Comparison of ENCODE assay signal across 23 cellular contexts in the genomic region with DNA sequence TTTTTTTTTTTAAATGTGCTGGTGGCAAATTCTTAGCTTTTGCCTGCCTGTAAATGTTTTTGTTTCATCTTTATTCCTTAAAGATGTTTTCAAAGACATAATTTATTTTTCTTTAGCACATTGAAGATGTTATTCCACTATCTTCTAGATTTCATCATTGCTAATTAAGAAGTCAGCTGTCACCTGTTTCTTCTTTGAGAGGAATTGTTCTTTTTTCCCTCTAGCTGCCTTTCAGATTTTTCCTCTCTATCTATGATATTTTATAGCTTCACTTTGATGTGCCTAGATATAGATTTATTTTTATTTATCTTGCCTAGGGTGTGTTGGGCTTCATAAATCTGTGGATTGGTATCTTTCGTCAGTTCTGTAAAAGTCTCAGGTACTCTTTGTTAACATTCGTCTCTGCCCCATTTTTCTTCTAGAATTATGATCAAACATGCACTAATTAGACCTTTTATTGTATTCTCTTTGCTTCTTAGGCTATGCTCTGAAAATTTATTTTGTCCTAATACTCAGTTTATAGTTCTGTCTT. TPM values are rescaled to one million over a fixed set of nuclear protein-coding genes. Genes with fewer than 3 reads are reported as not detected.
DNase-seq lines count a peak whose midpoint lies in the region; ATAC-seq, FAIRE-seq and TF ChIP-seq lines count a peak whose summit lies in the region.
"Had no signal": no experiment of that assay in that cellular context is flagged by ENCODE, and none has a peak within 500 bp of the region (broad histone marks: within the 10 kb centered on the region; RNA-seq: fewer than 3 reads in every experiment).

No MANE protein-coding gene starts in this region.

- BruUV-seq in HepG2 (replicated peaks; lab: Mats Ljungman, UMichigan) = no TSS peak
- BruUV-seq in K562 (replicated peaks; lab: Mats Ljungman, UMichigan) = no TSS peak

- H3K79me2 ChIP-seq in HepG2 (ENCODE audit: insufficient read depth, low read length) (no peaks in the 10 kb centered on the region), K562 (ENCODE audit: control insufficient read depth, insufficient read depth, low read length) (no peaks in the 10 kb centered on the region)

- no peaks in the 10 kb centered on the region for H3K9me1 ChIP-seq in K562 (ENCODE audit: control insufficient read depth, insufficient read depth, low read length)

- H3K4me2 ChIP-seq in HepG2 (ENCODE audit: low read depth, low read length) (no peak overlapping the region), K562 (ENCODE audit: insufficient read depth, low read length) (no peak overlapping the region)
- H3K4me2 ChIP-seq: BLaER1 had no signal

- no peak overlapping the region for H3K4me3 Mint-ChIP-seq in WTC11
- H3K4me3 Mint-ChIP-seq: CD14-positive monocyte; CD4-positive, alpha-beta T cell; CD8-positive, alpha-beta T cell had no signal

- POLR2A ChIA-PET in HepG2 (lab: Yijun Ruan, JAX) = no interaction called here
- POLR2A ChIA-PET in WTC11 (lab: Charles Lee) = no interaction called here
- POLR2A ChIA-PET in K562 (lab: Yijun Ruan, JAX) = interaction anchor here (1.2 kb wide), 1 partner anchor 8 kb away, joined by 3 read pairs; no protein-coding TSS in a partner anchor

- H3K4me3 ChIP-seq in HepG2 (replicated peaks in 1 of 3; ENCODE audit: insufficient read depth in 1 of 3, low read depth in 2 of 3, low read length in 3 of 3) (no peak overlapping the region), right lobe of liver (no peak overlapping the region), K562 (no peak overlapping the region)
- H3K4me3 ChIP-seq: BLaER1 had no signal

- no peak for TF ChIP-seq RAD21 in HepG2 (CRISPR knock-in tag; IDR thresholded peaks at IDR 0.05)
- TF ChIP-seq RAD21 in K562 (CRISPR knock-in tag; conservative IDR thresholded peaks at IDR 0.05 in 1 of 2, IDR thresholded peaks at IDR 0.05 in 1 of 2) = no peak

- 49% methylated on average over 2 of the region's 2 CpGs for WGBS in HepG2 (ENCODE audit: low lambda C conversion rate)
- WGBS in right lobe of liver (ENCODE audit: insufficient coverage, low coverage, low lambda C conversion rate, missing lambda C conversion rate) = 61% methylated on average over 2 of the region's 2 CpGs
- 70% methylated on average over 2 of the region's 2 CpGs for WGBS in K562 (ENCODE audit: insufficient coverage, low coverage, missing lambda C conversion rate)

- H3K9me3 ChIP-seq in HepG2 (ENCODE audit: low read length) = peaks cover 9% of the 10 kb centered on the region
- H3K9me3 ChIP-seq in right lobe of liver = peaks cover 0 to 9% (median 0%) of the 10 kb centered on the region in 4 donors
- H3K9me3 ChIP-seq in K562 (replicated peaks; ENCODE audit: control insufficient read depth, insufficient read depth, low read depth, low read length) = no peaks in the 10 kb centered on the region
- H3K9me3 ChIP-seq: BE2C had no signal

- H4K20me1 ChIP-seq in HepG2 (ENCODE audit: insufficient read depth, low read length) = no peaks in the 10 kb centered on the region
- H4K20me1 ChIP-seq in K562 (replicated peaks; ENCODE audit: control insufficient read depth, insufficient read depth, low read length) = no peaks in the 10 kb centered on the region
- H4K20me1 ChIP-seq: BLaER1 had no signal

- H3K27me3 Mint-ChIP-seq in WTC11 (ENCODE audit: low read depth) = no peaks in the 10 kb centered on the region
- H3K27me3 Mint-ChIP-seq: CD4-positive, alpha-beta T cell had no signal

- no peak for TF ChIP-seq CTCF in HepG2 (CRISPR knock-in tag; IDR thresholded peaks at IDR 0.05)
- TF ChIP-seq CTCF in right lobe of liver (IDR thresholded peaks at IDR 0.05) = no peak
- no peak for TF ChIP-seq CTCF in WTC11 (IDR thresholded peaks at IDR 0.05)
- TF ChIP-seq CTCF in K562 (IDR thresholded peaks at IDR 0.05 in 2 of 3, conservative IDR thresholded peaks at IDR 0.05 in 1 of 3; ENCODE audit: insufficient read depth in 2 of 3, low read depth in 1 of 3, low read length in 3 of 3) = no peak

- H3K27ac ChIP-seq in HepG2 (ENCODE audit: extremely low read length, insufficient read depth, low read length) (no peak overlapping the region), right lobe of liver (no peak overlapping the region), K562 (ENCODE audit: extremely low read depth, low read depth, low read length) (no peak overlapping the region)
- H3K27ac ChIP-seq: 22Rv1, BLaER1 had no signal

- H2AFZ ChIP-seq in HepG2 (ENCODE audit: low read length) = no peak overlapping the region
- H2AFZ ChIP-seq in K562 (ENCODE audit: low read depth, low read length) = no peak overlapping the region

- H3K27me3 ChIP-seq in HepG2 (ENCODE audit: control insufficient read depth in 1 of 2, insufficient read depth in 2 of 2, low read length in 2 of 2) = no peaks in the 10 kb centered on the region
- no peaks in the 10 kb centered on the region for H3K27me3 ChIP-seq in right lobe of liver
- no peaks in the 10 kb centered on the region for H3K27me3 ChIP-seq in K562 (ENCODE audit: control insufficient read depth in 2 of 2, insufficient read depth in 2 of 2, low read length in 2 of 2)
- H3K27me3 ChIP-seq: BE2C, BLaER1 had no signal

- DNase-seq in HepG2 (ENCODE audit: low spot score) = no peak
- DNase-seq in right lobe of liver = no peak
- DNase-seq in WTC11 (ENCODE audit: low spot score) = no peak
- no peak for DNase-seq in K562 (ENCODE audit: extremely low read depth in 1 of 4, low spot score in 3 of 4)
- DNase-seq: ACHN; BE2C; C1 segment of cervical spinal cord; Caco-2; Calu3; CD4-positive, alpha-beta T cell; CD8-positive, alpha-beta T cell; DMS79 treated with DMSO at 0.1 percent for 48 hours; GF-D8 had no signal

- CTCF ChIA-PET in HepG2 (lab: Yijun Ruan, JAX; ENCODE audit: low intra/inter-chr PET ratio, low total read pairs) (no interaction called here), WTC11 (lab: Charles Lee) (no interaction called here), K562 (lab: Yijun Ruan, JAX; ENCODE audit: low intra/inter-chr PET ratio) (no interaction called here)

- no peak overlapping the region for H3K27ac Mint-ChIP-seq in WTC11
- H3K27ac Mint-ChIP-seq: CD14-positive monocyte; CD4-positive, alpha-beta T cell; CD8-positive, alpha-beta T cell had no signal

- peaks cover 19% of the 10 kb centered on the region for H3K9me3 Mint-ChIP-seq in WTC11

- no peak for TF ChIP-seq POLR2A in HepG2 (IDR thresholded peaks at IDR 0.05; ENCODE audit: insufficient read depth in 1 of 2, low read depth in 2 of 2, low read length in 2 of 2)
- no peak for TF ChIP-seq POLR2A in right lobe of liver (IDR thresholded peaks at IDR 0.05)
- no peak for TF ChIP-seq POLR2A in K562 (conservative IDR thresholded peaks at IDR 0.05)

- no peaks in the 10 kb centered on the region for H3K4me1 Mint-ChIP-seq in WTC11

- peaks cover 7% of the 10 kb centered on the region for H3K36me3 Mint-ChIP-seq in WTC11

- H3K36me3 ChIP-seq in HepG2 (replicated peaks in 1 of 2; ENCODE audit: control insufficient read depth in 1 of 2, insufficient read depth in 2 of 2, low read length in 2 of 2) = no peaks in the 10 kb centered on the region
- peaks cover 0 to 2% (median 0%) of the 10 kb centered on the region in 4 donors for H3K36me3 ChIP-seq in right lobe of liver
- H3K36me3 ChIP-seq in K562 (ENCODE audit: control insufficient read depth, insufficient read depth, low read length) = no peaks in the 10 kb centered on the region
- H3K36me3 ChIP-seq: BE2C had no signal

- H3K4me1 ChIP-seq in HepG2 (ENCODE audit: insufficient read depth, low read length) (no peaks in the 10 kb centered on the region), right lobe of liver (no peaks in the 10 kb centered on the region), K562 (replicated peaks in 1 of 2; ENCODE audit: control insufficient read depth in 2 of 2, insufficient read depth in 2 of 2, low read length in 2 of 2) (no peaks in the 10 kb centered on the region)
- H3K4me1 ChIP-seq: BE2C, Caco-2 had no signal

- no peak for ATAC-seq in HepG2
- ATAC-seq in right lobe of liver = no peak
- ATAC-seq in WTC11 = no peak
- ATAC-seq in K562 = no peak
- ATAC-seq in HG03521 (IDR thresholded peaks at IDR 0.05; ENCODE audit: unreplicated experiment) = no peak
- ATAC-seq in GM19452 (IDR thresholded peaks at IDR 0.05; ENCODE audit: unreplicated experiment) = no peak
- ATAC-seq: CD8-positive, alpha-beta T cell had no signal

- H3K9ac ChIP-seq in HepG2 (ENCODE audit: insufficient read depth, low read depth, low read length) = no peak overlapping the region
- H3K9ac ChIP-seq in K562 (ENCODE audit: insufficient read depth in 1 of 2, low read depth in 2 of 2, low read length in 2 of 2) = no peak overlapping the region
- H3K9ac ChIP-seq: BLaER1 had no signal

- intact Hi-C loops in HepG2 (cut with micrococcal nuclease; ENCODE audit: unreplicated experiment) (no loop called here), right lobe of liver (cut with DNase I) (no loop called here), K562 (cut with micrococcal nuclease) (no loop called here)

- no peak for TF ChIP-seq EP300 in HepG2 (IDR thresholded peaks at IDR 0.05; ENCODE audit: low read depth in 2 of 2, low read length in 2 of 2)
- TF ChIP-seq EP300 in HepG2 (CRISPR knock-in tag; IDR thresholded peaks at IDR 0.05; ENCODE audit: borderline replicate concordance) = no peak
- no peak for TF ChIP-seq EP300 in K562 (IDR thresholded peaks at IDR 0.05; ENCODE audit: low read length)

- in situ Hi-C loops in HepG2 (cut with HindIII; ENCODE audit: extremely low pct_ligation_motif_present, low pct_unique_long_range_greater_than_20kb) (no loop called here), K562 (cut with MboI) (no loop called here)

- FAIRE-seq in HepG2 (lab: Jason Lieb, UNC) = no peak
- no peak for FAIRE-seq in K562 (lab: Jason Lieb, UNC)
- FAIRE-seq: D721Med, G401.6, GM12892, GM18507 had no signal

RNA-seq across cellular contexts. Expression of a gene that starts 50.0 kb away (rescaled TPM):
- total RNA-seq in HepG2 (2016; rRNA removed; fragmentation: Illumina TruSeq; extraction: Trizol) (not detected in 2 replicates), right lobe of liver (1 to 10 TPM in 1 of 6 experiments, under 1 TPM in 4, not detected in 1; 0.26 to 1.0 (median 0.53) TPM), WTC11 (2021) (0.60 to 0.89 TPM (median 0.72 TPM) in 3 replicates), K562 (2014; rRNA removed) (not detected in 2 replicates), K562 (2014; rRNA removed; fragmentation: Illumina TruSeq; extraction: Trizol) (not detected in 2 replicates), K562 (2015; rRNA removed; fragmentation: Illumina TruSeq; extraction: Trizol) (not detected in 2 replicates), K562 (2021) (0.24 and 0.25 TPM in 2 replicates)
- not detected in 2 replicates for total RNA-seq in HepG2 (2016; cell fraction: cytosol; rRNA removed; fragmentation: Illumina TruSeq; extraction: Trizol; ENCODE audit: low read depth)
- total RNA-seq in HepG2 (2016; cell fraction: insoluble cytoplasmic fraction; rRNA removed; fragmentation: Illumina TruSeq; extraction: Trizol) = not detected in 2 replicates
- total RNA-seq in HepG2 (2016; cell fraction: membrane; rRNA removed; fragmentation: Illumina TruSeq; extraction: Trizol) = not detected in 2 replicates
- not detected in 2 replicates for total RNA-seq in HepG2 (2016; cell fraction: nucleus; rRNA removed; fragmentation: Illumina TruSeq; extraction: Trizol)
- polyA plus RNA-seq in HepG2 (2011; rRNA removed) (not detected in 2 replicates), K562 (2011; rRNA removed) (not detected in 2 replicates), K562 (2014; fragmentation: Illumina TruSeq; extraction: Trizol) (0.09 TPM in 1 of 2 replicates, not detected in the other), K562 (2014; fragmentation: Nextera tagmentation; extraction: Ambion mirVana) (under 1 TPM in 1 of 2 experiments, not detected in 1; 0.01 TPM), K562 (2014; rRNA removed) (not detected in 2 replicates)
- not detected in 2 replicates for polyA plus RNA-seq in HepG2 (2011; cell fraction: cytosol; rRNA removed)
- polyA plus RNA-seq in HepG2 (2011; cell fraction: nucleus; rRNA removed) = not detected in 2 replicates
- polyA plus RNA-seq in HepG2 (2012) = not detected in 2 replicates
- polyA plus RNA-seq in HepG2 (2016; cell fraction: cytosol; fragmentation: Illumina TruSeq; extraction: Trizol; ENCODE audit: low read depth) = not detected in 2 replicates
- polyA plus RNA-seq in HepG2 (2016; cell fraction: insoluble cytoplasmic fraction; fragmentation: Illumina TruSeq; extraction: Trizol; ENCODE audit: low read depth) = not detected in 2 replicates
- polyA plus RNA-seq in HepG2 (2016; cell fraction: membrane; fragmentation: Illumina TruSeq; extraction: Trizol; ENCODE audit: low read depth) = not detected in 2 replicates
- not detected in 2 replicates for polyA plus RNA-seq in HepG2 (2016; cell fraction: nucleus; fragmentation: Illumina TruSeq; extraction: Trizol; ENCODE audit: insufficient read depth, low read depth)
- not detected in 2 replicates for polyA minus RNA-seq in HepG2 (2011; rRNA and poly(A)+ RNA removed; ENCODE audit: low replicate concordance)
- not detected in 2 replicates for polyA minus RNA-seq in HepG2 (2011; cell fraction: cytosol; rRNA and poly(A)+ RNA removed)
- not detected in 2 replicates for polyA minus RNA-seq in HepG2 (2011; cell fraction: nucleus; rRNA and poly(A)+ RNA removed)
- not detected in 2 replicates for total RNA-seq in K562 (2011; cell fraction: chromatin; rRNA removed; ENCODE audit: low replicate concordance)
- not detected in 2 replicates for total RNA-seq in K562 (2011; cell fraction: nucleolus; rRNA removed)
- total RNA-seq in K562 (2011; cell fraction: nucleoplasm; rRNA removed) = not detected in 2 replicates
- polyA plus RNA-seq in K562 (2011; cell fraction: cytosol; rRNA removed) = not detected in 2 replicates
- 0.14 TPM in 1 of 2 replicates, not detected in the other for polyA plus RNA-seq in K562 (2011; cell fraction: nucleus; rRNA removed)
- polyA plus RNA-seq in K562 (2012) = 0.05 and 0.10 TPM in 2 replicates
- not detected in 2 replicates for polyA minus RNA-seq in K562 (2011; rRNA and poly(A)+ RNA removed)
- polyA minus RNA-seq in K562 (2011; cell fraction: cytosol; rRNA and poly(A)+ RNA removed) = not detected in 2 replicates
- not detected in 2 replicates for polyA minus RNA-seq in K562 (2011; cell fraction: nucleus; rRNA and poly(A)+ RNA removed)
- polyA plus RNA-seq: AG04450 had no signal
